ENCODE assay signal across 19 cellular contexts in genomic region chr2:38856165-38856564, GRCh38. TPM values are rescaled to one million over a fixed set of nuclear protein-coding genes. Genes with fewer than 3 reads are reported as not detected.
DNase-seq lines count a peak whose midpoint lies in the region; ATAC-seq and TF ChIP-seq lines count a peak whose summit lies in the region.
"Had no signal": no experiment of that assay in that cellular context is flagged by ENCODE, and none has a peak within 500 bp of the region (broad histone marks: within the 10 kb centered on the region; RNA-seq: fewer than 3 reads in every experiment).

No MANE protein-coding gene starts in this region.

- no peak overlapping the region for H3K56ac ChIP-seq in IMR-90 (ENCODE audit: extremely low read depth, insufficient read depth, low read length)

- ATAC-seq in IMR-90 (ENCODE audit: low read depth): peak; percentile 61
- ATAC-seq in activated CD8-positive, alpha-beta T cell treated with anti-CD3 and anti-CD28 coated beads, Interleukin-2, amount 10 ng/mL, durations not matched to agents 7 days and 5 days: no peak

- H3K14ac ChIP-seq in IMR-90 (replicated peaks; ENCODE audit: low read depth, low read length): no peak overlapping the region

- H3K18ac ChIP-seq in IMR-90 (ENCODE audit: low read depth, low read length): no peak overlapping the region

- H3K9me3 ChIP-seq in IMR-90 (ENCODE audit: control insufficient read depth, insufficient read depth, low read length) (no peaks in the 10 kb centered on the region), mammary epithelial cell (replicated peaks; ENCODE audit: insufficient read depth, low read length) (no peaks in the 10 kb centered on the region), hepatocyte (ENCODE audit: low read depth) (no peaks in the 10 kb centered on the region)
- H3K9me3 ChIP-seq: BE2C, SJSA1 had no signal

- H2BK20ac ChIP-seq in IMR-90 (ENCODE audit: low read depth, low read length): no peak overlapping the region

- no peaks in the 10 kb centered on the region; a peak in 1 of 4 replicates for H3K79me1 ChIP-seq in IMR-90 (ENCODE audit: low read depth in 1 of 2, low read length in 2 of 2)

- no peak overlapping the region for H3K27ac ChIP-seq in IMR-90 (ENCODE audit: insufficient read depth, low read length)
- H3K27ac ChIP-seq in mammary epithelial cell (ENCODE audit: insufficient read depth, low read depth, low read length): no peak overlapping the region
- H3K27ac ChIP-seq in hepatocyte: no peak overlapping the region
- H3K27ac ChIP-seq: parathyroid adenoma, SJSA1 had no signal

- H3K9me3 Mint-ChIP-seq in activated CD8-positive, alpha-beta T cell treated with anti-CD3 and anti-CD28 coated beads, Interleukin-2, amount 10 ng/mL, durations not matched to agents 7 days and 5 days (ENCODE audit: insufficient read depth): no peaks in the 10 kb centered on the region
- H3K9me3 Mint-ChIP-seq in HFFc6: no peaks in the 10 kb centered on the region
- H3K9me3 Mint-ChIP-seq: endodermal cell, H9 had no signal

- dilution Hi-C loops in IMR-90 (cut with HindIII; ENCODE audit: low sequenced_read_pairs, unreplicated experiment): no loop called here
- dilution Hi-C loops in mammary epithelial cell (cut with HindIII; ENCODE audit: low sequenced_read_pairs): no loop called here

- no peak overlapping the region for H4K5ac ChIP-seq in IMR-90 (ENCODE audit: low read depth, low read length)

- H3K4me3 Mint-ChIP-seq in activated CD8-positive, alpha-beta T cell treated with anti-CD3 and anti-CD28 coated beads, Interleukin-2, amount 10 ng/mL, durations not matched to agents 7 days and 5 days: no peak overlapping the region
- no peak overlapping the region for H3K4me3 Mint-ChIP-seq in HFFc6
- H3K4me3 Mint-ChIP-seq: endodermal cell, H9 had no signal

- H3K4ac ChIP-seq in IMR-90 (ENCODE audit: low read depth, low read length): no peak overlapping the region

- H3K9me1 ChIP-seq in IMR-90 (ENCODE audit: insufficient read depth, low read length): no peaks in the 10 kb centered on the region

- H3K79me2 ChIP-seq in mammary epithelial cell (ENCODE audit: insufficient read depth, low read length) (no peaks in the 10 kb centered on the region), hepatocyte (no peaks in the 10 kb centered on the region)
- H3K79me2 ChIP-seq: parathyroid adenoma had no signal

- H2BK5ac ChIP-seq in IMR-90 (ENCODE audit: low read depth, low read length, poor library complexity, severe bottlenecking): no peak overlapping the region

- H3K4me3 ChIP-seq in AG09309 (ENCODE audit: control insufficient read depth, low read depth, low read length) (no peak overlapping the region), IMR-90 (ENCODE audit: insufficient read depth, low read depth, low read length) (no peak overlapping the region), mammary epithelial cell (replicated peaks in 1 of 3; ENCODE audit: insufficient read depth in 1 of 3, low read depth in 2 of 3, low read length in 3 of 3) (no peak overlapping the region), hepatocyte (no peak overlapping the region)
- H3K4me3 ChIP-seq: SJSA1 had no signal

- H2AFZ ChIP-seq in IMR-90 (replicated peaks; ENCODE audit: low read length, poor library complexity): no peak overlapping the region
- no peak overlapping the region for H2AFZ ChIP-seq in mammary epithelial cell (ENCODE audit: low read depth, low read length)
- no peak overlapping the region for H2AFZ ChIP-seq in hepatocyte
- H2AFZ ChIP-seq: parathyroid adenoma had no signal

- H2BK120ac ChIP-seq in IMR-90 (ENCODE audit: low read depth, low read length): no peak overlapping the region

- H3K4me1 Mint-ChIP-seq in activated CD8-positive, alpha-beta T cell treated with anti-CD3 and anti-CD28 coated beads, Interleukin-2, amount 10 ng/mL, durations not matched to agents 7 days and 5 days (ENCODE audit: low read depth): no peaks in the 10 kb centered on the region
- H3K4me1 Mint-ChIP-seq in HFFc6 (ENCODE audit: low read depth): no peaks in the 10 kb centered on the region
- H3K4me1 Mint-ChIP-seq: endodermal cell, H9 had no signal

- H3K4me1 ChIP-seq in IMR-90 (ENCODE audit: control insufficient read depth, insufficient read depth, low read length) (no peaks in the 10 kb centered on the region), mammary epithelial cell (ENCODE audit: insufficient read depth, low read length) (no peaks in the 10 kb centered on the region), hepatocyte (ENCODE audit: insufficient read depth) (no peaks in the 10 kb centered on the region)
- H3K4me1 ChIP-seq: BE2C, parathyroid adenoma, SJSA1 had no signal

- H3K27me3 Mint-ChIP-seq in activated CD8-positive, alpha-beta T cell treated with anti-CD3 and anti-CD28 coated beads, Interleukin-2, amount 10 ng/mL, durations not matched to agents 7 days and 5 days (ENCODE audit: low read depth): no peaks in the 10 kb centered on the region
- H3K27me3 Mint-ChIP-seq in HFFc6 (ENCODE audit: insufficient read depth): no peaks in the 10 kb centered on the region

- H2AK9ac ChIP-seq in IMR-90 (replicated peaks; ENCODE audit: low read depth, low read length, poor library complexity): no peak overlapping the region

- H3K36me3 ChIP-seq in IMR-90 (ENCODE audit: control insufficient read depth, insufficient read depth, low read length): peaks cover 24% of the 10 kb centered on the region
- peaks cover 26% of the 10 kb centered on the region for H3K36me3 ChIP-seq in mammary epithelial cell (ENCODE audit: insufficient read depth, low read length)
- no peaks in the 10 kb centered on the region for H3K36me3 ChIP-seq in hepatocyte (replicated peaks; ENCODE audit: insufficient read depth, low read depth)

- CTCF ChIA-PET in IMR-90 (lab: Yijun Ruan, JAX): interaction anchor here (0.8 kb wide), 1 partner anchor 16 kb away, joined by 4 read pairs; no protein-coding TSS in a partner anchor
- CTCF ChIA-PET in mammary epithelial cell (lab: Charles Lee; ENCODE audit: low non-redundant PET): no interaction called here
- CTCF ChIA-PET in activated CD8-positive, alpha-beta T cell treated with anti-CD3 and anti-CD28 coated beads, Interleukin-2, amount 10 ng/mL, durations not matched to agents 7 days and 5 days (lab: Charles Lee): no interaction called here

- H2BK15ac ChIP-seq in IMR-90 (ENCODE audit: low read depth, low read length): no peak overlapping the region

- no peak overlapping the region for H3K9ac ChIP-seq in IMR-90 (ENCODE audit: low read depth, low read length)
- H3K9ac ChIP-seq in mammary epithelial cell (ENCODE audit: insufficient read depth, low read length): no peak overlapping the region
- H3K9ac ChIP-seq: parathyroid adenoma had no signal

- no peak overlapping the region for H3K23ac ChIP-seq in IMR-90 (ENCODE audit: low read depth, low read length)

- TF ChIP-seq RAD21 in IMR-90 (IDR thresholded peaks at IDR 0.05; ENCODE audit: low read length): no peak

- H4K20me1 ChIP-seq in IMR-90 (ENCODE audit: insufficient read depth, low read length) (no peaks in the 10 kb centered on the region), mammary epithelial cell (ENCODE audit: insufficient read depth, low read length) (no peaks in the 10 kb centered on the region), hepatocyte (ENCODE audit: insufficient read depth, poor library complexity, severe bottlenecking) (no peaks in the 10 kb centered on the region)

- intact Hi-C loops in IMR-90 (cut with micrococcal nuclease): no loop called here
- intact Hi-C loops in mammary epithelial cell (cut with micrococcal nuclease): no loop called here

- no peak overlapping the region for H4K91ac ChIP-seq in IMR-90 (ENCODE audit: insufficient read depth, low read depth, low read length)

- H4K8ac ChIP-seq in IMR-90 (ENCODE audit: low read depth in 2 of 2, low read length in 2 of 2): no peak overlapping the region

- POLR2A ChIA-PET in IMR-90 (lab: Charles Lee; ENCODE audit: unreplicated experiment): no interaction called here
- POLR2A ChIA-PET in activated CD8-positive, alpha-beta T cell treated with anti-CD3 and anti-CD28 coated beads, Interleukin-2, amount 10 ng/mL, durations not matched to agents 7 days and 5 days (lab: Charles Lee): interaction anchor here (0.8 to 1.2 kb wide), 2 partner anchors 20 to 105 kb away, joined by 3 to 5 read pairs; partner anchors contain the start of genes DHX57, MORN2 and SRSF7

- H3K27ac Mint-ChIP-seq in activated CD8-positive, alpha-beta T cell treated with anti-CD3 and anti-CD28 coated beads, Interleukin-2, amount 10 ng/mL, durations not matched to agents 7 days and 5 days: no peak overlapping the region
- no peak overlapping the region for H3K27ac Mint-ChIP-seq in HFFc6
- H3K27ac Mint-ChIP-seq: endodermal cell, H9 had no signal

- DNase-seq in AG09309 (ENCODE audit: low read depth) (peak; percentile 33), IMR-90 (peak; percentile 65), mammary epithelial cell (peak; percentile 79), hepatocyte (ENCODE audit: low spot score) (peak; percentile 27), middle frontal gyrus (ENCODE audit: extremely low spot score, low spot score) (no peak), GOT3 (lab: John Stamatoyannopoulos, UW) (no peak), HFFc6 (no peak)
- no peak for DNase-seq in activated CD8-positive, alpha-beta T cell treated with anti-CD3 and anti-CD28 coated beads, Interleukin-2, amount 10 ng/mL, durations not matched to agents 7 days and 5 days
- DNase-seq: activated CD4-positive, alpha-beta T cell treated with anti-CD3 and anti-CD28 coated beads for 1 hour; aorta; BE2C; endodermal cell; H9; NCI-H187; NCI-H510A; stimulated activated CD4-positive, alpha-beta T cell treated with anti-CD3 and anti-CD28 coated beads, Interleukin-4, amount 100 ng/mL, for 1 hour had no signal

- BruUV-seq in IMR-90 (replicated peaks; lab: Mats Ljungman, UMichigan) (no TSS peak), mammary epithelial cell (replicated peaks; lab: Mats Ljungman, UMichigan) (no TSS peak)

- TF ChIP-seq CTCF in AG09309 (IDR thresholded peaks at IDR 0.05; ENCODE audit: control insufficient read depth, insufficient read depth, low read depth, low read length, missing control alignments) (no peak), IMR-90 (conservative IDR thresholded peaks at IDR 0.05; ENCODE audit: low read depth, low read length) (no peak), mammary epithelial cell (conservative IDR thresholded peaks at IDR 0.05 in 1 of 2, IDR thresholded peaks at IDR 0.05 in 1 of 2; ENCODE audit: extremely low read depth in 1 of 2, insufficient read depth in 1 of 2, low read depth in 1 of 2, low read length in 2 of 2) (no peak), hepatocyte (IDR thresholded peaks at IDR 0.05; ENCODE audit: poor library complexity) (no peak), HFFc6 (IDR thresholded peaks at IDR 0.05) (no peak)

- no CpG with 5 or more reads among the region's 1 CpG for WGBS in IMR-90 (ENCODE audit: extremely low coverage in 2 of 2, insufficient read length in 1 of 2), 2 experiments
- WGBS in mammary epithelial cell (ENCODE audit: low coverage, missing lambda C conversion rate): 95% methylated on average over 1 of the region's 1 CpG
- 93% methylated on average over 1 of the region's 1 CpG for WGBS in hepatocyte (ENCODE audit: low lambda C conversion rate, missing lambda C conversion rate)

- no peaks in the 10 kb centered on the region for H3K27me3 ChIP-seq in IMR-90 (ENCODE audit: control insufficient read depth, insufficient read depth, low read length)
- H3K27me3 ChIP-seq in mammary epithelial cell (ENCODE audit: insufficient read depth, low read length): no peaks in the 10 kb centered on the region
- no peaks in the 10 kb centered on the region for H3K27me3 ChIP-seq in hepatocyte
- H3K27me3 ChIP-seq: BE2C, SJSA1 had no signal

- H3K36me3 Mint-ChIP-seq in activated CD8-positive, alpha-beta T cell treated with anti-CD3 and anti-CD28 coated beads, Interleukin-2, amount 10 ng/mL, durations not matched to agents 7 days and 5 days (ENCODE audit: low read depth): peaks cover 17% of the 10 kb centered on the region
- H3K36me3 Mint-ChIP-seq in HFFc6 (ENCODE audit: low read depth): peaks cover 34% of the 10 kb centered on the region

- no peak overlapping the region for H2AK5ac ChIP-seq in IMR-90 (ENCODE audit: low read depth, low read length)

- H3K4me2 ChIP-seq in IMR-90 (ENCODE audit: low read depth, low read length) (no peak overlapping the region), mammary epithelial cell (ENCODE audit: insufficient read depth, low read depth, low read length) (no peak overlapping the region), hepatocyte (no peak overlapping the region)

- no peak for TF ChIP-seq POLR2A in IMR-90 (IDR thresholded peaks at IDR 0.05; ENCODE audit: low read depth, low read length)

- H3K9me2 ChIP-seq in hepatocyte (replicated peaks; ENCODE audit: insufficient read depth): no peaks in the 10 kb centered on the region

- in situ Hi-C loops in IMR-90 (cut with MboI; ENCODE audit: low sequenced_read_pairs): no loop called here
- in situ Hi-C loops in mammary epithelial cell (cut with MboI; ENCODE audit: low sequenced_read_pairs in 2 of 2): no loop called here

RNA-seq across cellular contexts. Expression of gene DHX57, which starts 19.6 kb away (rescaled TPM):
- total RNA-seq in IMR-90 (2012; rRNA removed): 23.9 and 24.4 TPM in 2 replicates
- polyA plus RNA-seq in IMR-90 (2012; rRNA removed): 8.0 and 9.5 TPM in 2 replicates
- polyA plus RNA-seq in IMR-90 (2012; cell fraction: cytosol; rRNA removed): 1.8 and 3.7 TPM in 2 replicates
- 2.2 and 17.4 TPM in 2 replicates for polyA plus RNA-seq in IMR-90 (2012; cell fraction: nucleus; rRNA removed; ENCODE audit: low replicate concordance)
- total RNA-seq in mammary epithelial cell: 10 to 100 TPM; 21.7 to 30.8 TPM
- polyA plus RNA-seq in mammary epithelial cell: 15.4 TPM
- polyA minus RNA-seq in mammary epithelial cell: 53.4 TPM
- total RNA-seq in hepatocyte: 16.1 and 19.4 TPM in 2 replicates
- 7.0 and 7.8 TPM in 2 replicates for polyA plus RNA-seq in hepatocyte
- total RNA-seq in activated CD8-positive, alpha-beta T cell treated with anti-CD3 and anti-CD28 coated beads, Interleukin-2, amount 10 ng/mL, durations not matched to agents 7 days and 5 days: 10 to 100 TPM; 13.4 to 15.3 TPM
- 10 to 100 TPM; 16.4 to 24.1 (median 20.4) TPM for total RNA-seq in HFFc6 (2021; fragmentation: NEBNext Ultra II Directional; extraction: Animal tissue kit (Norgen Biotek cat#: 25700))

RNA-seq across cellular contexts. Expression of gene MORN2, which starts 19.6 kb away (rescaled TPM):
- total RNA-seq in IMR-90 (2012; rRNA removed): 13.1 and 27.2 TPM in 2 replicates
- 15.4 and 16.5 TPM in 2 replicates for polyA plus RNA-seq in IMR-90 (2012; rRNA removed)
- 3.1 and 3.8 TPM in 2 replicates for polyA plus RNA-seq in IMR-90 (2012; cell fraction: cytosol; rRNA removed)
- polyA plus RNA-seq in IMR-90 (2012; cell fraction: nucleus; rRNA removed; ENCODE audit: low replicate concordance): 0.50 and 3.8 TPM in 2 replicates
- 10 to 100 TPM in 1 of 2 donors, 1 to 10 TPM in 1; 9.2 to 16.3 TPM for total RNA-seq in mammary epithelial cell
- 16.2 TPM for polyA plus RNA-seq in mammary epithelial cell
- not detected for polyA minus RNA-seq in mammary epithelial cell
- total RNA-seq in hepatocyte: 19.3 and 24.6 TPM in 2 replicates
- polyA plus RNA-seq in hepatocyte: 20.3 and 26.4 TPM in 2 replicates
- total RNA-seq in activated CD8-positive, alpha-beta T cell treated with anti-CD3 and anti-CD28 coated beads, Interleukin-2, amount 10 ng/mL, durations not matched to agents 7 days and 5 days: 1 to 10 TPM; 3.3 to 3.6 TPM
- 10 to 100 TPM; 15.1 to 23.0 (median 19.4) TPM for total RNA-seq in HFFc6 (2021; fragmentation: NEBNext Ultra II Directional; extraction: Animal tissue kit (Norgen Biotek cat#: 25700))

RNA-seq across cellular contexts. Expression of gene ARHGEF33, which starts 33.5 kb away (rescaled TPM):
- total RNA-seq in IMR-90 (2012; rRNA removed) (0.18 and 0.28 TPM in 2 replicates), mammary epithelial cell (under 1 TPM; 0.19 to 0.33 TPM), hepatocyte (0.12 and 0.27 TPM in 2 replicates)
- polyA plus RNA-seq in IMR-90 (2012; rRNA removed) (0.20 and 0.21 TPM in 2 replicates), mammary epithelial cell (0.05 TPM), hepatocyte (0.31 and 0.62 TPM in 2 replicates)
- 0.01 and 0.09 TPM in 2 replicates for polyA plus RNA-seq in IMR-90 (2012; cell fraction: cytosol; rRNA removed)
- polyA plus RNA-seq in IMR-90 (2012; cell fraction: nucleus; rRNA removed; ENCODE audit: low replicate concordance): 0.12 and 0.22 TPM in 2 replicates
- polyA minus RNA-seq in mammary epithelial cell: not detected
- under 1 TPM in 1 of 2 experiments, not detected in 1; 0.08 TPM for total RNA-seq in activated CD8-positive, alpha-beta T cell treated with anti-CD3 and anti-CD28 coated beads, Interleukin-2, amount 10 ng/mL, durations not matched to agents 7 days and 5 days
- under 1 TPM; 0.08 to 0.78 (median 0.21) TPM for total RNA-seq in HFFc6 (2021; fragmentation: NEBNext Ultra II Directional; extraction: Animal tissue kit (Norgen Biotek cat#: 25700))
- total RNA-seq: SJSA1; T-helper 2 cell treated with Interferon-gamma antibody and Interleukin-4, amounts not matched to agents 100 ng/mL and 5 ng/mL, for 36 hours had no signal

Comparison
In these comparisons a context has a peak if more than half of its experiments do, and no peak if none do; other contexts are left out.
1. DNase-seq: peak in AG09309 (single experiment), IMR-90 (single experiment), mammary epithelial cell (single experiment) and hepatocyte (single experiment); none in activated CD8-positive, alpha-beta T cell treated with anti-CD3 and anti-CD28 coated beads, Interleukin-2, amount 10 ng/mL, durations not matched to agents 7 days and 5 days (single experiment), middle frontal gyrus (single experiment), GOT3 (single experiment) and HFFc6 (single experiment).